ENCODE assay signal across 17 cellular contexts in the genomic region with DNA sequence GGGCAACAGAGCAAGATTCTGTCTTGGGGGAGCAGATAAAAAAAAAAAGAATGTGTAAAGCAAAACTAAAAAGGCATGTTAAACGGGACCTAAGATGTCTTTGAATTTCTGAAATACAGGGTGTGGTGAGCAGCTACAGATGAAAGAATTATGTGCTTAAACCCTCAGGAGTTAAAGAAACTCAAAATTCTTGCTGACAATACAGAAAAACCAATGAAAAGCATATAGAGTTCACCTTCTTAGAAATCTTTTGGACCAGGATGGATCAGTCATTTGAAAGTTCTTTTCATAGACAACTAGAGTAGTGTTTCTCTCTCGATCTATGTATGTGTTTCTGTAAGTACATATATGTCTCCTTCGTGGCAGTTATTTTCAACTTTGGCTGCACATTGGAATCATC. TPM values are rescaled to one million over a fixed set of nuclear protein-coding genes. Genes with fewer than 3 reads are reported as not detected.
DNase-seq lines count a peak whose midpoint lies in the region; ATAC-seq, FAIRE-seq and TF ChIP-seq lines count a peak whose summit lies in the region.
"Had no signal": no experiment of that assay in that cellular context is flagged by ENCODE, and none has a peak within 500 bp of the region (broad histone marks: within the 10 kb centered on the region; RNA-seq: fewer than 3 reads in every experiment).

No MANE protein-coding gene starts in this region.

- H3K4me1 Mint-ChIP-seq in endothelial cell (ENCODE audit: unreplicated experiment): peaks cover 22% of the 10 kb centered on the region
- H3K4me1 Mint-ChIP-seq: H9 had no signal

- intact Hi-C loops in HepG2 (cut with micrococcal nuclease; ENCODE audit: unreplicated experiment) (no loop called here), right lobe of liver (cut with DNase I) (no loop called here), lower leg skin (cut with DNase I; ENCODE audit: low total_unique reads) (no loop called here)

- peak overlapping the region; percentile 15 for H3K4me3 Mint-ChIP-seq in endothelial cell (ENCODE audit: unreplicated experiment)
- H3K4me3 Mint-ChIP-seq: CD4-positive, alpha-beta memory T cell; H9 had no signal

- H3K27me3 ChIP-seq in HepG2 (ENCODE audit: control insufficient read depth in 1 of 2, insufficient read depth in 2 of 2, low read length in 2 of 2) (no peaks in the 10 kb centered on the region), right lobe of liver (no peaks in the 10 kb centered on the region), GM23248 (replicated peaks; ENCODE audit: insufficient read depth) (no peaks in the 10 kb centered on the region)
- H3K27me3 ChIP-seq: BE2C had no signal

- TF ChIP-seq CTCF in HepG2 (CRISPR knock-in tag; IDR thresholded peaks at IDR 0.05): no peak
- no peak for TF ChIP-seq CTCF in right lobe of liver (IDR thresholded peaks at IDR 0.05)
- TF ChIP-seq CTCF in endothelial cell (IDR thresholded peaks at IDR 0.05; ENCODE audit: unreplicated experiment): no peak
- TF ChIP-seq CTCF in lower leg skin (IDR thresholded peaks at IDR 0.05): no peak

- H3K27ac Mint-ChIP-seq in endothelial cell (ENCODE audit: unreplicated experiment): no peak overlapping the region

- TF ChIP-seq EP300 in HepG2 (IDR thresholded peaks at IDR 0.05; ENCODE audit: low read depth in 2 of 2, low read length in 2 of 2): no peak
- no peak for TF ChIP-seq EP300 in HepG2 (CRISPR knock-in tag; IDR thresholded peaks at IDR 0.05; ENCODE audit: borderline replicate concordance)

- H2AFZ ChIP-seq in HepG2 (ENCODE audit: low read length) (no peak overlapping the region), GM23248 (no peak overlapping the region)

- no peaks in the 10 kb centered on the region for H4K20me1 ChIP-seq in HepG2 (ENCODE audit: insufficient read depth, low read length)
- H4K20me1 ChIP-seq in GM23248 (ENCODE audit: insufficient read depth): no peaks in the 10 kb centered on the region

- no peak for TF ChIP-seq RAD21 in HepG2 (CRISPR knock-in tag; IDR thresholded peaks at IDR 0.05)

- H3K79me2 ChIP-seq in HepG2 (ENCODE audit: insufficient read depth, low read length): no peaks in the 10 kb centered on the region
- no peaks in the 10 kb centered on the region for H3K79me2 ChIP-seq in GM23248 (ENCODE audit: insufficient read depth)

- no peaks in the 10 kb centered on the region for H3K9me2 ChIP-seq in GM23248 (ENCODE audit: insufficient read depth)

- BruUV-seq in HepG2 (replicated peaks; lab: Mats Ljungman, UMichigan): no TSS peak

- CTCF ChIA-PET in HepG2 (lab: Yijun Ruan, JAX; ENCODE audit: low intra/inter-chr PET ratio, low total read pairs): no interaction called here

- peaks cover 5% of the 10 kb centered on the region; the same call in 1 of the 2 replicates for H3K4me1 ChIP-seq in HepG2 (ENCODE audit: insufficient read depth, low read length)
- H3K4me1 ChIP-seq in right lobe of liver: peaks cover 0 to 13% (median 3%) of the 10 kb centered on the region in 4 donors
- no peaks in the 10 kb centered on the region for H3K4me1 ChIP-seq in GM23248 (ENCODE audit: insufficient read depth)

- ATAC-seq in HepG2: no peak
- no peak for ATAC-seq in right lobe of liver
- ATAC-seq: GM12878 had no signal

- POLR2A ChIA-PET in HepG2 (lab: Yijun Ruan, JAX): no interaction called here

- peaks cover 4% of the 10 kb centered on the region for H3K27me3 Mint-ChIP-seq in endothelial cell (ENCODE audit: unreplicated experiment)
- H3K27me3 Mint-ChIP-seq: CD4-positive, alpha-beta memory T cell had no signal

- H3K9me3 Mint-ChIP-seq in endothelial cell (ENCODE audit: unreplicated experiment): no peaks in the 10 kb centered on the region
- H3K9me3 Mint-ChIP-seq: CD4-positive, alpha-beta memory T cell; H9 had no signal

- 97% methylated on average over 3 of the region's 3 CpGs for WGBS in HepG2 (ENCODE audit: low lambda C conversion rate)
- WGBS in right lobe of liver (ENCODE audit: insufficient coverage, low coverage, low lambda C conversion rate, missing lambda C conversion rate): 100% methylated on average over 3 of the region's 3 CpGs
- WGBS in lower leg skin, 2 donors: 64 to 78% methylated on average over 3 of the region's 3 CpGs
- 78 to 82% methylated on average over 3 of the region's 3 CpGs for WGBS in GM23248 (ENCODE audit: low coverage in 1 of 2, low lambda C conversion rate in 2 of 2, missing lambda C conversion rate in 2 of 2), 2 experiments

- H3K9ac ChIP-seq in HepG2 (ENCODE audit: insufficient read depth, low read depth, low read length): no peak overlapping the region
- H3K9ac ChIP-seq in GM23248: no peak overlapping the region

- DNase-seq in HepG2 (ENCODE audit: low spot score) (no peak), right lobe of liver (no peak), endothelial cell (ENCODE audit: low spot score) (no peak), superior temporal gyrus (ENCODE audit: extremely low spot score) (peak; percentile 29), lower leg skin (ENCODE audit: low spot score in 2 of 2) (no peak), medulla oblongata (ENCODE audit: extremely low spot score) (no peak), GM23248 (no peak)
- DNase-seq: BE2C; CD4-positive, alpha-beta memory T cell; DMS79; GOT3; H9 had no signal

- no peak for TF ChIP-seq POLR2A in HepG2 (IDR thresholded peaks at IDR 0.05; ENCODE audit: insufficient read depth in 1 of 2, low read depth in 2 of 2, low read length in 2 of 2)
- no peak for TF ChIP-seq POLR2A in right lobe of liver (IDR thresholded peaks at IDR 0.05)
- TF ChIP-seq POLR2A in lower leg skin (IDR thresholded peaks at IDR 0.05): no peak

- H3K27ac ChIP-seq in HepG2 (ENCODE audit: extremely low read length, insufficient read depth, low read length): no peak overlapping the region
- no peak overlapping the region for H3K27ac ChIP-seq in right lobe of liver
- peak overlapping the region; percentile 23 for H3K27ac ChIP-seq in angular gyrus (ENCODE audit: low read depth, low read length)
- H3K27ac ChIP-seq in GM23248: no peak overlapping the region
- H3K27ac ChIP-seq: C4-2B had no signal

- H3K4me2 ChIP-seq in HepG2 (ENCODE audit: low read depth, low read length): no peak overlapping the region
- H3K4me2 ChIP-seq in GM23248 (ENCODE audit: unreplicated experiment): no peak overlapping the region

- H3K9me3 ChIP-seq in HepG2 (ENCODE audit: low read length): no peaks in the 10 kb centered on the region
- H3K9me3 ChIP-seq in right lobe of liver: no peaks in the 10 kb centered on the region
- no peaks in the 10 kb centered on the region for H3K9me3 ChIP-seq in GM23248 (ENCODE audit: low read depth)
- H3K9me3 ChIP-seq: BE2C had no signal

- no peak for FAIRE-seq in HepG2 (lab: Jason Lieb, UNC)
- FAIRE-seq: A204.1, GM12878, GM18507 had no signal

- H3K36me3 Mint-ChIP-seq in endothelial cell (ENCODE audit: low read depth, unreplicated experiment): peaks cover 59% of the 10 kb centered on the region

- H3K4me3 ChIP-seq in HepG2 (replicated peaks in 1 of 3; ENCODE audit: insufficient read depth in 1 of 3, low read depth in 2 of 3, low read length in 3 of 3) (no peak overlapping the region), right lobe of liver (no peak overlapping the region), lower leg skin (ENCODE audit: low read depth, poor library complexity, severe bottlenecking) (no peak overlapping the region), GM23248 (no peak overlapping the region)
- H3K4me3 ChIP-seq: GM12878 had no signal

- peaks cover 13% of the 10 kb centered on the region for H3F3A ChIP-seq in GM23248 (ENCODE audit: insufficient read depth)

- in situ Hi-C loops in HepG2 (cut with HindIII; ENCODE audit: extremely low pct_ligation_motif_present, low pct_unique_long_range_greater_than_20kb) (no loop called here), GM23248 (cut with MboI) (no loop called here)

- H3K36me3 ChIP-seq in HepG2 (replicated peaks in 1 of 2; ENCODE audit: control insufficient read depth in 1 of 2, insufficient read depth in 2 of 2, low read length in 2 of 2) (peaks cover 28 to 77% of the 10 kb centered on the region in 2 experiments), right lobe of liver (peaks cover 0 to 87% (median 29%) of the 10 kb centered on the region in 4 donors), GM23248 (ENCODE audit: low read depth) (peaks cover 42% of the 10 kb centered on the region)

RNA-seq across cellular contexts. Expression of gene TUBGCP4, which starts 31.4 kb away (rescaled TPM):
- 20.5 and 23.7 TPM in 2 replicates for total RNA-seq in HepG2 (2016; rRNA removed; fragmentation: Illumina TruSeq; extraction: Trizol)
- 13.7 and 14.5 TPM in 2 replicates for total RNA-seq in HepG2 (2016; cell fraction: cytosol; rRNA removed; fragmentation: Illumina TruSeq; extraction: Trizol; ENCODE audit: low read depth)
- 16.0 and 24.8 TPM in 2 replicates for total RNA-seq in HepG2 (2016; cell fraction: insoluble cytoplasmic fraction; rRNA removed; fragmentation: Illumina TruSeq; extraction: Trizol)
- total RNA-seq in HepG2 (2016; cell fraction: membrane; rRNA removed; fragmentation: Illumina TruSeq; extraction: Trizol): 12.4 and 13.8 TPM in 2 replicates
- total RNA-seq in HepG2 (2016; cell fraction: nucleus; rRNA removed; fragmentation: Illumina TruSeq; extraction: Trizol): 23.9 and 26.9 TPM in 2 replicates
- 15.0 and 15.1 TPM in 2 replicates for polyA plus RNA-seq in HepG2 (2011; rRNA removed)
- polyA plus RNA-seq in HepG2 (2011; cell fraction: cytosol; rRNA removed): 10.4 and 12.4 TPM in 2 replicates
- polyA plus RNA-seq in HepG2 (2011; cell fraction: nucleus; rRNA removed): 13.4 TPM in 2 replicates
- 14.3 and 16.0 TPM in 2 replicates for polyA plus RNA-seq in HepG2 (2012)
- polyA plus RNA-seq in HepG2 (2016; cell fraction: cytosol; fragmentation: Illumina TruSeq; extraction: Trizol; ENCODE audit: low read depth): 3.2 and 3.3 TPM in 2 replicates
- polyA plus RNA-seq in HepG2 (2016; cell fraction: insoluble cytoplasmic fraction; fragmentation: Illumina TruSeq; extraction: Trizol; ENCODE audit: low read depth): 27.5 and 28.6 TPM in 2 replicates
- polyA plus RNA-seq in HepG2 (2016; cell fraction: membrane; fragmentation: Illumina TruSeq; extraction: Trizol; ENCODE audit: low read depth): 6.6 and 7.5 TPM in 2 replicates
- polyA plus RNA-seq in HepG2 (2016; cell fraction: nucleus; fragmentation: Illumina TruSeq; extraction: Trizol; ENCODE audit: insufficient read depth, low read depth): 33.8 and 36.4 TPM in 2 replicates
- 29.1 and 72.0 TPM in 2 replicates for polyA minus RNA-seq in HepG2 (2011; rRNA and poly(A)+ RNA removed; ENCODE audit: low replicate concordance)
- 21.7 and 23.5 TPM in 2 replicates for polyA minus RNA-seq in HepG2 (2011; cell fraction: cytosol; rRNA and poly(A)+ RNA removed)
- 28.1 and 30.7 TPM in 2 replicates for polyA minus RNA-seq in HepG2 (2011; cell fraction: nucleus; rRNA and poly(A)+ RNA removed)
- total RNA-seq in right lobe of liver: 10 to 100 TPM in 2 of 6 experiments, 1 to 10 TPM in 4; 8.0 to 14.0 (median 9.5) TPM
- total RNA-seq in endothelial cell (ENCODE audit: unreplicated experiment): 14.6 TPM
- 10 to 100 TPM; 12.3 to 19.4 (median 15.3) TPM for total RNA-seq in lower leg skin
- total RNA-seq in GM23248 (2014; rRNA removed; shearing (Covaris generic)): 3.7 and 6.3 TPM in 2 replicates
- polyA plus RNA-seq in GM23248 (2016; fragmentation: Nextera tagmentation; extraction: Ambion mirVana): 12.6 and 13.1 TPM in 2 replicates

RNA-seq across cellular contexts. Expression of gene ZSCAN29, which starts 31.4 kb away (rescaled TPM):
- 25.1 and 27.4 TPM in 2 replicates for total RNA-seq in HepG2 (2016; rRNA removed; fragmentation: Illumina TruSeq; extraction: Trizol)
- 4.5 and 4.8 TPM in 2 replicates for total RNA-seq in HepG2 (2016; cell fraction: cytosol; rRNA removed; fragmentation: Illumina TruSeq; extraction: Trizol; ENCODE audit: low read depth)
- total RNA-seq in HepG2 (2016; cell fraction: insoluble cytoplasmic fraction; rRNA removed; fragmentation: Illumina TruSeq; extraction: Trizol): 22.2 and 27.8 TPM in 2 replicates
- total RNA-seq in HepG2 (2016; cell fraction: membrane; rRNA removed; fragmentation: Illumina TruSeq; extraction: Trizol): 14.1 and 14.5 TPM in 2 replicates
- 28.4 and 30.2 TPM in 2 replicates for total RNA-seq in HepG2 (2016; cell fraction: nucleus; rRNA removed; fragmentation: Illumina TruSeq; extraction: Trizol)
- polyA plus RNA-seq in HepG2 (2011; rRNA removed): 8.3 and 10.6 TPM in 2 replicates
- 5.1 TPM in 2 replicates for polyA plus RNA-seq in HepG2 (2011; cell fraction: cytosol; rRNA removed)
- polyA plus RNA-seq in HepG2 (2011; cell fraction: nucleus; rRNA removed): 17.8 and 24.3 TPM in 2 replicates
- polyA plus RNA-seq in HepG2 (2012): 11.3 and 13.3 TPM in 2 replicates
- polyA plus RNA-seq in HepG2 (2016; cell fraction: cytosol; fragmentation: Illumina TruSeq; extraction: Trizol; ENCODE audit: low read depth): 0.95 and 1.2 TPM in 2 replicates
- polyA plus RNA-seq in HepG2 (2016; cell fraction: insoluble cytoplasmic fraction; fragmentation: Illumina TruSeq; extraction: Trizol; ENCODE audit: low read depth): 13.8 and 14.3 TPM in 2 replicates
- 3.3 and 4.1 TPM in 2 replicates for polyA plus RNA-seq in HepG2 (2016; cell fraction: membrane; fragmentation: Illumina TruSeq; extraction: Trizol; ENCODE audit: low read depth)
- 42.1 and 49.5 TPM in 2 replicates for polyA plus RNA-seq in HepG2 (2016; cell fraction: nucleus; fragmentation: Illumina TruSeq; extraction: Trizol; ENCODE audit: insufficient read depth, low read depth)
- polyA minus RNA-seq in HepG2 (2011; rRNA and poly(A)+ RNA removed; ENCODE audit: low replicate concordance): 11.8 and 17.6 TPM in 2 replicates
- 8.3 and 10.3 TPM in 2 replicates for polyA minus RNA-seq in HepG2 (2011; cell fraction: cytosol; rRNA and poly(A)+ RNA removed)
- polyA minus RNA-seq in HepG2 (2011; cell fraction: nucleus; rRNA and poly(A)+ RNA removed): 18.5 and 23.0 TPM in 2 replicates
- total RNA-seq in right lobe of liver: 10 to 100 TPM in 5 of 6 experiments, 1 to 10 TPM in 1; 9.9 to 15.4 (median 13.4) TPM
- 45.5 TPM for total RNA-seq in endothelial cell (ENCODE audit: unreplicated experiment)
- 10 to 100 TPM in 3 of 4 donors, 1 to 10 TPM in 1; 9.6 to 20.6 (median 12.9) TPM for total RNA-seq in lower leg skin
- 11.6 and 18.7 TPM in 2 replicates for total RNA-seq in GM23248 (2014; rRNA removed; shearing (Covaris generic))
- polyA plus RNA-seq in GM23248 (2016; fragmentation: Nextera tagmentation; extraction: Ambion mirVana): 5.8 and 6.0 TPM in 2 replicates
